1 cellular context compared by ENCODE assay signal in genomic region chr20:25081065-25081729, GRCh38.
TF ChIP-seq lines count a peak whose summit lies in the region.

No MANE protein-coding gene starts in this region.

TF ChIP-seq in GM12878, 131 proteins besides CTCF, POLR2A, EP300 and RAD21:
- peak; percentile 82 for TF ChIP-seq REST (IDR thresholded peaks at IDR 0.05; ENCODE audit: low read depth, low read length)
- TF ChIP-seq, protein P1, sequence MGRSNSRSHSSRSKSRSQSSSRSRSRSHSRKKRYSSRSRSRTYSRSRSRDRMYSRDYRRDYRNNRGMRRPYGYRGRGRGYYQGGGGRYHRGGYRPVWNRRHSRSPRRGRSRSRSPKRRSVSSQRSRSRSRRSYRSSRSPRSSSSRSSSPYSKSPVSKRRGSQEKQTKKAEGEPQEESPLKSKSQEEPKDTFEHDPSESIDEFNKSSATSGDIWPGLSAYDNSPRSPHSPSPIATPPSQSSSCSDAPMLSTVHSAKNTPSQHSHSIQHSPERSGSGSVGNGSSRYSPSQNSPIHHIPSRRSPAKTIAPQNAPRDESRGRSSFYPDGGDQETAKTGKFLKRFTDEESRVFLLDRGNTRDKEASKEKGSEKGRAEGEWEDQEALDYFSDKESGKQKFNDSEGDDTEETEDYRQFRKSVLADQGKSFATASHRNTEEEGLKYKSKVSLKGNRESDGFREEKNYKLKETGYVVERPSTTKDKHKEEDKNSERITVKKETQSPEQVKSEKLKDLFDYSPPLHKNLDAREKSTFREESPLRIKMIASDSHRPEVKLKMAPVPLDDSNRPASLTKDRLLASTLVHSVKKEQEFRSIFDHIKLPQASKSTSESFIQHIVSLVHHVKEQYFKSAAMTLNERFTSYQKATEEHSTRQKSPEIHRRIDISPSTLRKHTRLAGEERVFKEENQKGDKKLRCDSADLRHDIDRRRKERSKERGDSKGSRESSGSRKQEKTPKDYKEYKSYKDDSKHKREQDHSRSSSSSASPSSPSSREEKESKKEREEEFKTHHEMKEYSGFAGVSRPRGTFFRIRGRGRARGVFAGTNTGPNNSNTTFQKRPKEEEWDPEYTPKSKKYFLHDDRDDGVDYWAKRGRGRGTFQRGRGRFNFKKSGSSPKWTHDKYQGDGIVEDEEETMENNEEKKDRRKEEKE (IDR thresholded peaks at IDR 0.05) = no peak
- TF ChIP-seq, protein P2, sequence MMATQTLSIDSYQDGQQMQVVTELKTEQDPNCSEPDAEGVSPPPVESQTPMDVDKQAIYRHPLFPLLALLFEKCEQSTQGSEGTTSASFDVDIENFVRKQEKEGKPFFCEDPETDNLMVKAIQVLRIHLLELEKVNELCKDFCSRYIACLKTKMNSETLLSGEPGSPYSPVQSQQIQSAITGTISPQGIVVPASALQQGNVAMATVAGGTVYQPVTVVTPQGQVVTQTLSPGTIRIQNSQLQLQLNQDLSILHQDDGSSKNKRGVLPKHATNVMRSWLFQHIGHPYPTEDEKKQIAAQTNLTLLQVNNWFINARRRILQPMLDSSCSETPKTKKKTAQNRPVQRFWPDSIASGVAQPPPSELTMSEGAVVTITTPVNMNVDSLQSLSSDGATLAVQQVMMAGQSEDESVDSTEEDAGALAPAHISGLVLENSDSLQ (IDR thresholded peaks at IDR 0.05) = peak; percentile 70
